8 cellular contexts compared by ENCODE assay signal in genomic region chr19:3184847-3185481, GRCh38. TPM values are rescaled to one million over a fixed set of nuclear protein-coding genes. Genes with fewer than 3 reads are reported as not detected.
A peak's percentile ranks its signal among the peaks of the same experiment; 100 is the strongest.
DNase-seq lines count a peak whose midpoint lies in the region; ATAC-seq, FAIRE-seq and TF ChIP-seq lines count a peak whose summit lies in the region.

No MANE protein-coding gene starts in this region.

- H3K36me3 ChIP-seq in endothelial cell of umbilical vein (ENCODE audit: control insufficient read depth in 2 of 2, extremely low read depth in 1 of 2, insufficient read depth in 2 of 2, low read length in 2 of 2) (no peaks in the 10 kb centered on the region), thymus (ENCODE audit: control insufficient read depth, insufficient read depth) (peaks cover 3% of the 10 kb centered on the region)

- 36% methylated on average over 14 of the region's 14 CpGs for WGBS in thymus

- TF ChIP-seq POLR2A in endothelial cell of umbilical vein (IDR thresholded peaks at IDR 0.05; ENCODE audit: low read depth, low read length) = no peak

- peak; percentile 24 for ATAC-seq in HG02870 (IDR thresholded peaks at IDR 0.05; ENCODE audit: unreplicated experiment)
- peak; percentile 16 to 22 for ATAC-seq in naive B cell (ENCODE audit: low read depth in 2 of 2)

- peaks cover 49% of the 10 kb centered on the region for H3K36me3 Mint-ChIP-seq in activated CD4-positive, alpha-beta T cell treated with anti-CD3 and anti-CD28 coated beads, Interleukin-2, amount 10 ng/mL, durations not matched to agents 24 days and 14 days (ENCODE audit: low read depth)
- H3K36me3 Mint-ChIP-seq in naive B cell = peaks cover 0 to 17% of the 10 kb centered on the region in 2 donors

- peak overlapping the region; percentile 96 for H3K4me3 Mint-ChIP-seq in activated CD4-positive, alpha-beta T cell treated with anti-CD3 and anti-CD28 coated beads, Interleukin-2, amount 10 ng/mL, durations not matched to agents 24 days and 14 days
- H3K4me3 Mint-ChIP-seq in naive B cell = peak overlapping the region; percentile 89 to 99 (median 96)

- H3K4me1 Mint-ChIP-seq in activated CD4-positive, alpha-beta T cell treated with anti-CD3 and anti-CD28 coated beads, Interleukin-2, amount 10 ng/mL, durations not matched to agents 24 days and 14 days = peaks cover 46% of the 10 kb centered on the region
- H3K4me1 Mint-ChIP-seq in naive B cell = peaks cover 46 to 83% (median 71%) of the 10 kb centered on the region in 3 donors

- H2AFZ ChIP-seq in endothelial cell of umbilical vein (ENCODE audit: low read depth, low read length) = peak overlapping the region; percentile 70

- DNase-seq in GM12865 (ENCODE audit: low read depth) (peak; percentile 78), NCI-H2196 (lab: John Stamatoyannopoulos, UW; ENCODE audit: unreplicated experiment) (peak; percentile 81), endothelial cell of umbilical vein (ENCODE audit: low read depth, low spot score) (no peak), naive B cell (no peak)
- DNase-seq in activated CD4-positive, alpha-beta T cell treated with anti-CD3 and anti-CD28 coated beads, Interleukin-2, amount 10 ng/mL, durations not matched to agents 24 days and 14 days = no peak
- no peak for DNase-seq in central memory CD4-positive, alpha-beta T cell

- intact Hi-C loops in activated CD4-positive, alpha-beta T cell treated with anti-CD3 and anti-CD28 coated beads, Interleukin-2, amount 10 ng/mL, durations not matched to agents 24 days and 14 days (cut with micrococcal nuclease) = loop anchor here (1.0 to 10.0 kb wide), 4 partner anchors 123 to 250 kb away; partner anchors contain the start of gene TLE5
- intact Hi-C loops in endothelial cell of umbilical vein (cut with micrococcal nuclease) = no loop called here

- peak overlapping the region; percentile 43 for H3K9ac ChIP-seq in endothelial cell of umbilical vein (replicated peaks; ENCODE audit: extremely low read depth, insufficient read depth, low read length)

- H3K27ac Mint-ChIP-seq in activated CD4-positive, alpha-beta T cell treated with anti-CD3 and anti-CD28 coated beads, Interleukin-2, amount 10 ng/mL, durations not matched to agents 24 days and 14 days = peak overlapping the region; percentile 91
- peak overlapping the region; percentile 82 to 98 (median 97) for H3K27ac Mint-ChIP-seq in naive B cell

- H3K27me3 Mint-ChIP-seq in activated CD4-positive, alpha-beta T cell treated with anti-CD3 and anti-CD28 coated beads, Interleukin-2, amount 10 ng/mL, durations not matched to agents 24 days and 14 days = no peaks in the 10 kb centered on the region
- no peaks in the 10 kb centered on the region for H3K27me3 Mint-ChIP-seq in naive B cell

- H3K9me1 ChIP-seq in endothelial cell of umbilical vein (replicated peaks; ENCODE audit: control insufficient read depth, extremely low read depth, insufficient read depth, low read length) = no peaks in the 10 kb centered on the region

- H3K9me3 ChIP-seq in endothelial cell of umbilical vein (replicated peaks; ENCODE audit: control insufficient read depth, insufficient read depth, low read length) (no peaks in the 10 kb centered on the region), thymus (ENCODE audit: control insufficient read depth) (no peaks in the 10 kb centered on the region)

- no peaks in the 10 kb centered on the region for H3K9me3 Mint-ChIP-seq in activated CD4-positive, alpha-beta T cell treated with anti-CD3 and anti-CD28 coated beads, Interleukin-2, amount 10 ng/mL, durations not matched to agents 24 days and 14 days
- H3K9me3 Mint-ChIP-seq in naive B cell = peaks cover 0 to 4% (median 0%) of the 10 kb centered on the region in 7 donors

- CTCF ChIA-PET in endothelial cell of umbilical vein (lab: Charles Lee) = interaction anchor here (1.3 to 2.0 kb wide), 2 partner anchors 56 to 234 kb away, joined by 5 to 12 read pairs; no protein-coding TSS in a partner anchor

- H3K4me1 ChIP-seq in endothelial cell of umbilical vein (ENCODE audit: control insufficient read depth, extremely low read depth, insufficient read depth, low read length) = peaks cover 12% of the 10 kb centered on the region
- H3K4me1 ChIP-seq in thymus (ENCODE audit: control insufficient read depth, insufficient read depth, low read length) = peaks cover 18% of the 10 kb centered on the region

- peak overlapping the region; percentile 52 for H3K4me3 ChIP-seq in GM12865 (ENCODE audit: low read depth, low read length)
- peak overlapping the region; percentile 17 to 62 (median 39) for H3K4me3 ChIP-seq in endothelial cell of umbilical vein (replicated peaks in 1 of 3; ENCODE audit: insufficient read depth in 1 of 3, low read depth in 1 of 3, low read length in 3 of 3)
- H3K4me3 ChIP-seq in thymus (ENCODE audit: low read length) = peak overlapping the region; percentile 59

- H3K4me2 ChIP-seq in endothelial cell of umbilical vein (ENCODE audit: insufficient read depth, low read length) = peak overlapping the region; percentile 53

- dilution Hi-C loops in endothelial cell of umbilical vein (cut with MboI; ENCODE audit: extremely low pct_ligation_motif_present, low sequenced_read_pairs) = no loop called here

- no TSS peak for BruUV-seq in endothelial cell of umbilical vein (replicated peaks; lab: Mats Ljungman, UMichigan)

- H3K79me2 ChIP-seq in endothelial cell of umbilical vein (ENCODE audit: control insufficient read depth, insufficient read depth, low read length) = peaks cover 41% of the 10 kb centered on the region

- H3K27ac ChIP-seq in endothelial cell of umbilical vein (ENCODE audit: insufficient read depth, low read depth, low read length) = peak overlapping the region; percentile 70
- no peak overlapping the region for H3K27ac ChIP-seq in thymus (ENCODE audit: low read depth)

- no peak for FAIRE-seq in endothelial cell of umbilical vein (lab: Jason Lieb, UNC)

- TF ChIP-seq CTCF in GM12865 (IDR thresholded peaks at IDR 0.05; ENCODE audit: insufficient read depth, low read depth, low read length, missing control alignments) (no peak), endothelial cell of umbilical vein (IDR thresholded peaks at IDR 0.05; ENCODE audit: extremely low read depth in 1 of 2, insufficient read depth in 1 of 2, low read depth in 1 of 2, low read length in 2 of 2) (no peak)

- no peaks in the 10 kb centered on the region for H4K20me1 ChIP-seq in endothelial cell of umbilical vein (replicated peaks; ENCODE audit: control insufficient read depth, extremely low read depth, insufficient read depth, low read length)

- H3K27me3 ChIP-seq in endothelial cell of umbilical vein (ENCODE audit: control insufficient read depth in 2 of 2, insufficient read depth in 2 of 2, low read length in 2 of 2) = no peaks in the 10 kb centered on the region
- H3K27me3 ChIP-seq in thymus (ENCODE audit: control insufficient read depth, insufficient read depth) = no peaks in the 10 kb centered on the region

- POLR2A ChIA-PET in endothelial cell of umbilical vein (lab: Charles Lee) = no interaction called here

RNA-seq across cellular contexts. Expression of gene NCLN, which starts 0.8 kb away (rescaled TPM):
- 114 and 116 TPM in 2 replicates for total RNA-seq in activated CD4-positive, alpha-beta T cell treated with anti-CD3 and anti-CD28 coated beads, Interleukin-2, amount 10 ng/mL, durations not matched to agents 24 days and 14 days
- 96.2 and 102 TPM in 2 replicates for total RNA-seq in endothelial cell of umbilical vein
- polyA plus RNA-seq in endothelial cell of umbilical vein = 97.2 and 112 TPM in 2 replicates
- 77.5 and 84.8 TPM in 2 replicates for polyA plus RNA-seq in endothelial cell of umbilical vein (2011; cell fraction: cytosol; rRNA removed)
- polyA plus RNA-seq in endothelial cell of umbilical vein (2011; cell fraction: nucleus; rRNA removed) = 82.4 and 84.4 TPM in 2 replicates
- 75.5 and 90.0 TPM in 2 replicates for polyA plus RNA-seq in endothelial cell of umbilical vein (2012)
- 56.1 and 74.5 TPM in 2 replicates for polyA minus RNA-seq in endothelial cell of umbilical vein
- 76.5 TPM for polyA minus RNA-seq in endothelial cell of umbilical vein (2011; cell fraction: cytosol; rRNA and poly(A)+ RNA removed)
- polyA minus RNA-seq in endothelial cell of umbilical vein (2011; cell fraction: nucleus; rRNA and poly(A)+ RNA removed) = 23.5 and 29.3 TPM in 2 replicates
- polyA plus RNA-seq in naive B cell (ENCODE audit: low read depth in 6 of 6) = 10 to 100 TPM; 17.1 to 47.6 (median 29.2) TPM
- 62.6 TPM for polyA plus RNA-seq in thymus

RNA-seq across cellular contexts. Expression of gene S1PR4, which starts 6.4 kb away (rescaled TPM):
- total RNA-seq in activated CD4-positive, alpha-beta T cell treated with anti-CD3 and anti-CD28 coated beads, Interleukin-2, amount 10 ng/mL, durations not matched to agents 24 days and 14 days = 41.8 and 43.7 TPM in 2 replicates
- 1.7 and 2.2 TPM in 2 replicates for total RNA-seq in endothelial cell of umbilical vein
- polyA plus RNA-seq in endothelial cell of umbilical vein = 2.5 and 2.8 TPM in 2 replicates
- polyA plus RNA-seq in endothelial cell of umbilical vein (2011; cell fraction: cytosol; rRNA removed) = 0.76 and 0.97 TPM in 2 replicates
- polyA plus RNA-seq in endothelial cell of umbilical vein (2011; cell fraction: nucleus; rRNA removed) = 0.12 and 0.25 TPM in 2 replicates
- polyA plus RNA-seq in endothelial cell of umbilical vein (2012) = 0.39 and 0.86 TPM in 2 replicates
- polyA minus RNA-seq in endothelial cell of umbilical vein = 0.91 and 1.1 TPM in 2 replicates
- not detected for polyA minus RNA-seq in endothelial cell of umbilical vein (2011; cell fraction: cytosol; rRNA and poly(A)+ RNA removed)
- 1.6 TPM in 1 of 2 replicates, not detected in the other for polyA minus RNA-seq in endothelial cell of umbilical vein (2011; cell fraction: nucleus; rRNA and poly(A)+ RNA removed)
- 100 to 1,000 TPM; 307 to 524 (median 405) TPM for polyA plus RNA-seq in naive B cell (ENCODE audit: low read depth in 6 of 6)
- 18.6 TPM for polyA plus RNA-seq in thymus

RNA-seq across cellular contexts. Expression of gene CELF5, which starts 39.5 kb away (rescaled TPM):
- total RNA-seq in activated CD4-positive, alpha-beta T cell treated with anti-CD3 and anti-CD28 coated beads, Interleukin-2, amount 10 ng/mL, durations not matched to agents 24 days and 14 days = 0.12 and 0.19 TPM in 2 replicates
- not detected in 2 replicates for total RNA-seq in endothelial cell of umbilical vein
- polyA plus RNA-seq in endothelial cell of umbilical vein = not detected in 2 replicates
- not detected in 2 replicates for polyA plus RNA-seq in endothelial cell of umbilical vein (2011; cell fraction: cytosol; rRNA removed)
- 0.06 TPM in 1 of 2 replicates, not detected in the other for polyA plus RNA-seq in endothelial cell of umbilical vein (2011; cell fraction: nucleus; rRNA removed)
- not detected in 2 replicates for polyA plus RNA-seq in endothelial cell of umbilical vein (2012)
- polyA minus RNA-seq in endothelial cell of umbilical vein = not detected in 2 replicates
- polyA minus RNA-seq in endothelial cell of umbilical vein (2011; cell fraction: cytosol; rRNA and poly(A)+ RNA removed) = not detected
- polyA minus RNA-seq in endothelial cell of umbilical vein (2011; cell fraction: nucleus; rRNA and poly(A)+ RNA removed) = not detected in 2 replicates
- not detected for polyA plus RNA-seq in naive B cell (ENCODE audit: low read depth in 6 of 6)
- 1.4 TPM for polyA plus RNA-seq in thymus

RNA-seq across cellular contexts. Expression of gene GNA15, which starts 49.1 kb away (rescaled TPM):
- total RNA-seq in activated CD4-positive, alpha-beta T cell treated with anti-CD3 and anti-CD28 coated beads, Interleukin-2, amount 10 ng/mL, durations not matched to agents 24 days and 14 days = 134 and 135 TPM in 2 replicates
- total RNA-seq in endothelial cell of umbilical vein = not detected in 2 replicates
- polyA plus RNA-seq in endothelial cell of umbilical vein (0.10 and 0.17 TPM in 2 replicates), naive B cell (ENCODE audit: low read depth in 6 of 6) (under 1 TPM in 3 of 6 donors, not detected in 3; 0.21 to 0.59 (median 0.53) TPM), thymus (21.8 TPM)
- 0.15 and 0.20 TPM in 2 replicates for polyA plus RNA-seq in endothelial cell of umbilical vein (2011; cell fraction: cytosol; rRNA removed)
- polyA plus RNA-seq in endothelial cell of umbilical vein (2011; cell fraction: nucleus; rRNA removed) = 0.25 and 0.36 TPM in 2 replicates
- polyA plus RNA-seq in endothelial cell of umbilical vein (2012) = 0.20 and 0.24 TPM in 2 replicates
- not detected in 2 replicates for polyA minus RNA-seq in endothelial cell of umbilical vein
- polyA minus RNA-seq in endothelial cell of umbilical vein (2011; cell fraction: cytosol; rRNA and poly(A)+ RNA removed) = 0.92 TPM
- 0.34 and 0.48 TPM in 2 replicates for polyA minus RNA-seq in endothelial cell of umbilical vein (2011; cell fraction: nucleus; rRNA and poly(A)+ RNA removed)

Comparison
In these comparisons a context has a peak if more than half of its experiments do, and no peak if none do; other contexts are left out.
1. DNase-seq: peak in GM12865 (single experiment) and NCI-H2196 (single experiment); none in activated CD4-positive, alpha-beta T cell treated with anti-CD3 and anti-CD28 coated beads, Interleukin-2, amount 10 ng/mL, durations not matched to agents 24 days and 14 days (single experiment), endothelial cell of umbilical vein (single experiment), naive B cell (single experiment) and central memory CD4-positive, alpha-beta T cell (single experiment).
2. RNA of gene S1PR4, which starts 6.4 kb away (polyA plus RNA-seq): 307 to 524 TPM in naive B cell; 18.6 TPM in thymus (single experiment) and 0.12 to 2.8 TPM in endothelial cell of umbilical vein; every median in the first group is over 10 times any median in the second.
3. Peak in every context shown above with its lines, with median percentiles within 50 percentile points of each other: H3K4me3 ChIP-seq.